8 cellular contexts compared by ENCODE assay signal in genomic region chr17:51166987-51167931, GRCh38. TPM values are rescaled to one million over a fixed set of nuclear protein-coding genes. Genes with fewer than 3 reads are reported as not detected.
DNase-seq lines count a peak whose midpoint lies in the region; ATAC-seq, FAIRE-seq and TF ChIP-seq lines count a peak whose summit lies in the region.

No MANE protein-coding gene starts in this region.

- peak; percentile 40 for TF ChIP-seq RAD21 in GM12878 (IDR thresholded peaks at IDR 0.05; ENCODE audit: insufficient read depth, low read depth, low read length)

- CTCF ChIA-PET in GM12878 (lab: Yijun Ruan, JAX) = interaction anchor here (0.9 to 5.8 kb wide), 2 partner anchors 12 to 13 kb away, joined by 3 to 35 read pairs; partner anchors contain the start of gene NME1

- ATAC-seq in GM12878 = peak; percentile 75

- peaks cover 5 to 25% of the 10 kb centered on the region in 2 experiments for H3K36me3 ChIP-seq in GM12878 (ENCODE audit: control insufficient read depth in 2 of 2, insufficient read depth in 2 of 2, low read length in 1 of 2)

- H3K27ac Mint-ChIP-seq in T-helper 2 cell treated with Interferon-gamma antibody and Interleukin-4, amounts not matched to agents 5 μg/mL and 100 μg/mL, for 36 hours = peak overlapping the region; percentile 85

- no peak for TF ChIP-seq POLR2A in GM12878 (IDR thresholded peaks at IDR 0.05; ENCODE audit: low read depth, low read length)

- H3K36me3 Mint-ChIP-seq in T-helper 2 cell treated with Interferon-gamma antibody and Interleukin-4, amounts not matched to agents 5 μg/mL and 100 μg/mL, for 36 hours (ENCODE audit: low read depth) = peaks cover 42% of the 10 kb centered on the region

- TSS peak; percentile 69 for BruUV-seq in GM12878 (replicated peaks; lab: Mats Ljungman, UMichigan)

- RAD21 ChIA-PET in GM12878 (lab: Charles Lee; ENCODE audit: unreplicated experiment) = interaction anchor here (1.5 to 1.8 kb wide), 2 partner anchors 91 to 165 kb away, joined by 4 to 5 read pairs; no protein-coding TSS in a partner anchor

- POLR2A ChIA-PET in GM12878 (lab: Charles Lee) = interaction anchor here (0.8 kb wide), 1 partner anchor 14 kb away, joined by 3 read pairs; the partner anchor contains the start of gene NME1

- H3K4me1 ChIP-seq in GM12878 (ENCODE audit: control insufficient read depth, insufficient read depth, low read length) = peaks cover 12% of the 10 kb centered on the region

- H3K79me2 ChIP-seq in GM12878 (ENCODE audit: control insufficient read depth, insufficient read depth, low read length) = peaks cover 25% of the 10 kb centered on the region

- SMC1A ChIA-PET in GM12878 (lab: Charles Lee; ENCODE audit: uncharacterized antibody, unreplicated experiment) = interaction anchor here (1.0 to 1.2 kb wide), 2 partner anchors 72 to 121 kb away, joined by 3 read pairs; no protein-coding TSS in a partner anchor

- TF ChIP-seq EP300 in GM12878 (IDR thresholded peaks at IDR 0.05; ENCODE audit: borderline replicate concordance in 1 of 2, control insufficient read depth in 1 of 2, low read depth in 2 of 2, low read length in 2 of 2) = no peak

- H3K27me3 ChIP-seq in GM12878 (replicated peaks in 1 of 2; ENCODE audit: control insufficient read depth in 2 of 2, insufficient read depth in 2 of 2, low read length in 1 of 2) = no peaks in the 10 kb centered on the region

- H3K9me3 ChIP-seq in GM12878 (replicated peaks; ENCODE audit: control insufficient read depth, insufficient read depth, low read length) = no peaks in the 10 kb centered on the region

- H2AFZ ChIP-seq in GM12878 (ENCODE audit: control insufficient read depth, low read depth, low read length) = peak overlapping the region; percentile 87

- TF ChIP-seq CTCF in GM10266 (IDR thresholded peaks at IDR 0.05; ENCODE audit: control insufficient read depth, insufficient read depth, low read depth, missing control alignments) = peak; percentile 76
- TF ChIP-seq CTCF in GM12878 (IDR thresholded peaks at IDR 0.05 in 2 of 3, conservative IDR thresholded peaks at IDR 0.05 in 1 of 3; ENCODE audit: control insufficient read depth in 2 of 3, extremely low read depth in 1 of 3, insufficient read depth in 1 of 3, low read depth in 3 of 3, low read length in 3 of 3) = peak; percentile 73 to 85 (median 75)

- in situ Hi-C loops in GM12878 (cut with MboI) = loop anchor here (10.0 kb wide), 1 partner anchor 62 kb away; no protein-coding TSS in a partner anchor

- peak overlapping the region; percentile 92 for H3K27ac ChIP-seq in GM12878 (ENCODE audit: control insufficient read depth, insufficient read depth)

- H3K4me1 Mint-ChIP-seq in T-helper 2 cell treated with Interferon-gamma antibody and Interleukin-4, amounts not matched to agents 5 μg/mL and 100 μg/mL, for 36 hours (ENCODE audit: low read depth) = peaks cover 22% of the 10 kb centered on the region

- H4K20me1 ChIP-seq in GM12878 (ENCODE audit: control insufficient read depth, insufficient read depth) = no peaks in the 10 kb centered on the region

- peak overlapping the region; percentile 93 for H3K9ac ChIP-seq in GM12878 (ENCODE audit: control insufficient read depth, insufficient read depth, low read length)

- no peaks in the 10 kb centered on the region for H3K27me3 Mint-ChIP-seq in T-helper 2 cell treated with Interferon-gamma antibody and Interleukin-4, amounts not matched to agents 5 μg/mL and 100 μg/mL, for 36 hours (ENCODE audit: low read depth)

- no peaks in the 10 kb centered on the region for H3K9me3 Mint-ChIP-seq in T-helper 2 cell treated with Interferon-gamma antibody and Interleukin-4, amounts not matched to agents 5 μg/mL and 100 μg/mL, for 36 hours

- peak; percentile 88 for FAIRE-seq in GM12878 (lab: Jason Lieb, UNC)

- peak overlapping the region; percentile 96 for H3K4me3 ChIP-seq in GM12878

- peak overlapping the region; percentile 88 for H3K4me3 Mint-ChIP-seq in T-helper 2 cell treated with Interferon-gamma antibody and Interleukin-4, amounts not matched to agents 5 μg/mL and 100 μg/mL, for 36 hours

- 7% methylated on average over 42 of the region's 42 CpGs for WGBS in GM12878 (ENCODE audit: insufficient coverage, insufficient replicate concordance, low lambda C conversion rate, missing lambda C conversion rate)

- DNase-seq in GM10266 (ENCODE audit: extremely low spot score) (peak; percentile 89), HCEC 1CT (peak; percentile 41), M059J (ENCODE audit: low read depth) (peak; percentile 27), GM12878 (ENCODE audit: low read depth, low spot score) (no peak), iPS-NIHi7 (ENCODE audit: extremely low spot score) (peak; percentile 87), foreskin melanocyte (no peak)
- DNase-seq in T-helper 2 cell treated with Interferon-gamma antibody and Interleukin-4, amounts not matched to agents 5 μg/mL and 100 μg/mL, for 36 hours (ENCODE audit: low spot score) = peak; percentile 62
- DNase-seq in stimulated activated CD4-positive, alpha-beta T cell treated with anti-CD3 and anti-CD28 coated beads, Interleukin-12 subunit alpha, Interleukin-12 subunit beta, amount 100 ng/mL, for 48 hours (ENCODE audit: low read depth in 2 of 3, low spot score in 1 of 3) = peak; percentile 44 to 58 (median 57)

- peak overlapping the region; percentile 84 for H3K4me2 ChIP-seq in GM12878 (ENCODE audit: control insufficient read depth, insufficient read depth)

- intact Hi-C loops in GM12878 (cut with micrococcal nuclease; ENCODE audit: unreplicated experiment) = loop anchor here (5.0 kb wide), 1 partner anchor 95 kb away; the partner anchor contains the start of genes MBTD1 and UTP18

RNA-seq across cellular contexts. Expression of gene NME2, which starts 1.0 kb away (rescaled TPM):
- total RNA-seq in M059J (2014; rRNA removed; shearing (Covaris generic)) = 491 and 573 TPM in 2 replicates
- total RNA-seq in GM12878 (2013; cell fraction: nucleolus; rRNA removed) = 45.7 and 48.3 TPM in 2 replicates
- total RNA-seq in GM12878 (2014; rRNA removed) (583 and 663 TPM in 2 replicates), GM12878 (2014; rRNA removed; fragmentation: Illumina TruSeq; extraction: Trizol) (555 and 589 TPM in 2 replicates), GM12878 (2021) (781 and 785 TPM in 2 replicates)
- polyA plus RNA-seq in GM12878 (2011; ENCODE audit: low read depth) = 428 TPM
- polyA plus RNA-seq in GM12878 (2011; rRNA removed) (730 and 787 TPM in 2 replicates), GM12878 (2014; fragmentation: Illumina TruSeq; extraction: Trizol) (467 and 525 TPM in 2 replicates), GM12878 (2014; fragmentation: Nextera tagmentation; extraction: Ambion mirVana) (100 to 1,000 TPM; 497 to 881 TPM), GM12878 (2014; rRNA removed) (986 and 1,114 TPM in 2 replicates), GM12878 (2016; fragmentation: Nextera tagmentation; extraction: Ambion mirVana) (1,000 to 10,000 TPM; 1,003 to 1,030 TPM)
- polyA plus RNA-seq in GM12878 (2011; cell fraction: cytosol; rRNA removed) = 682 and 865 TPM in 2 replicates
- polyA plus RNA-seq in GM12878 (2011; cell fraction: nucleus; rRNA removed) = 390 and 398 TPM in 2 replicates
- polyA plus RNA-seq in GM12878 (2012) = 802 and 867 TPM in 2 replicates
- polyA minus RNA-seq in GM12878 (2011; rRNA and poly(A)+ RNA removed) = 208 and 213 TPM in 2 replicates
- 101 and 102 TPM in 2 replicates for polyA minus RNA-seq in GM12878 (2011; cell fraction: cytosol; rRNA and poly(A)+ RNA removed)
- 38.4 and 69.5 TPM in 2 replicates for polyA minus RNA-seq in GM12878 (2011; cell fraction: nucleus; rRNA and poly(A)+ RNA removed)

RNA-seq across cellular contexts. Expression of gene NME1, which starts 13.9 kb away (rescaled TPM):
- total RNA-seq in M059J (2014; rRNA removed; shearing (Covaris generic)) = 171 and 178 TPM in 2 replicates
- 56.6 and 57.2 TPM in 2 replicates for total RNA-seq in GM12878 (2013; cell fraction: nucleolus; rRNA removed)
- total RNA-seq in GM12878 (2014; rRNA removed) (273 and 276 TPM in 2 replicates), GM12878 (2014; rRNA removed; fragmentation: Illumina TruSeq; extraction: Trizol) (297 and 328 TPM in 2 replicates), GM12878 (2021) (327 and 332 TPM in 2 replicates)
- 184 TPM for polyA plus RNA-seq in GM12878 (2011; ENCODE audit: low read depth)
- polyA plus RNA-seq in GM12878 (2011; rRNA removed) (389 and 480 TPM in 2 replicates), GM12878 (2014; fragmentation: Illumina TruSeq; extraction: Trizol) (344 and 430 TPM in 2 replicates), GM12878 (2014; fragmentation: Nextera tagmentation; extraction: Ambion mirVana) (1,000 to 10,000 TPM; 1,138 to 1,362 TPM), GM12878 (2014; rRNA removed) (392 and 402 TPM in 2 replicates), GM12878 (2016; fragmentation: Nextera tagmentation; extraction: Ambion mirVana) (100 to 1,000 TPM; 731 to 794 TPM)
- 421 and 465 TPM in 2 replicates for polyA plus RNA-seq in GM12878 (2011; cell fraction: cytosol; rRNA removed)
- polyA plus RNA-seq in GM12878 (2011; cell fraction: nucleus; rRNA removed) = 184 and 204 TPM in 2 replicates
- polyA plus RNA-seq in GM12878 (2012) = 151 and 179 TPM in 2 replicates
- polyA minus RNA-seq in GM12878 (2011; rRNA and poly(A)+ RNA removed) = 104 and 144 TPM in 2 replicates
- 22.6 and 28.2 TPM in 2 replicates for polyA minus RNA-seq in GM12878 (2011; cell fraction: cytosol; rRNA and poly(A)+ RNA removed)
- 19.2 and 30.7 TPM in 2 replicates for polyA minus RNA-seq in GM12878 (2011; cell fraction: nucleus; rRNA and poly(A)+ RNA removed)

RNA-seq across cellular contexts. Expression of gene SPAG9, which starts 46.6 kb away (rescaled TPM):
- total RNA-seq in M059J (2014; rRNA removed; shearing (Covaris generic)) = 29.9 and 43.9 TPM in 2 replicates
- 315 and 330 TPM in 2 replicates for total RNA-seq in GM12878 (2013; cell fraction: nucleolus; rRNA removed)
- total RNA-seq in GM12878 (2014; rRNA removed) = 27.6 and 31.7 TPM in 2 replicates
- 42.0 and 44.9 TPM in 2 replicates for total RNA-seq in GM12878 (2014; rRNA removed; fragmentation: Illumina TruSeq; extraction: Trizol)
- 33.2 and 35.0 TPM in 2 replicates for total RNA-seq in GM12878 (2021)
- 17.5 TPM for polyA plus RNA-seq in GM12878 (2011; ENCODE audit: low read depth)
- polyA plus RNA-seq in GM12878 (2011; rRNA removed) = 40.9 and 57.0 TPM in 2 replicates
- 18.8 and 22.0 TPM in 2 replicates for polyA plus RNA-seq in GM12878 (2011; cell fraction: cytosol; rRNA removed)
- polyA plus RNA-seq in GM12878 (2011; cell fraction: nucleus; rRNA removed) = 48.8 and 74.9 TPM in 2 replicates
- polyA plus RNA-seq in GM12878 (2012) = 26.3 and 31.1 TPM in 2 replicates
- 34.6 and 41.4 TPM in 2 replicates for polyA plus RNA-seq in GM12878 (2014; fragmentation: Illumina TruSeq; extraction: Trizol)
- 1 to 10 TPM; 6.6 to 6.8 TPM for polyA plus RNA-seq in GM12878 (2014; fragmentation: Nextera tagmentation; extraction: Ambion mirVana)
- polyA plus RNA-seq in GM12878 (2014; rRNA removed) = 20.3 and 22.2 TPM in 2 replicates
- polyA plus RNA-seq in GM12878 (2016; fragmentation: Nextera tagmentation; extraction: Ambion mirVana) = 10 to 100 TPM; 12.4 to 13.3 TPM
- polyA minus RNA-seq in GM12878 (2011; rRNA and poly(A)+ RNA removed) = 94.6 and 136 TPM in 2 replicates
- 28.5 and 34.7 TPM in 2 replicates for polyA minus RNA-seq in GM12878 (2011; cell fraction: cytosol; rRNA and poly(A)+ RNA removed)
- polyA minus RNA-seq in GM12878 (2011; cell fraction: nucleus; rRNA and poly(A)+ RNA removed) = 57.9 and 70.4 TPM in 2 replicates

Comparison
In these comparisons a context has a peak if more than half of its experiments do, and no peak if none do; other contexts are left out.
1. DNase-seq: peak in GM10266 (single experiment), HCEC 1CT (single experiment), M059J (single experiment), T-helper 2 cell treated with Interferon-gamma antibody and Interleukin-4, amounts not matched to agents 5 μg/mL and 100 μg/mL, for 36 hours (single experiment), iPS-NIHi7 (single experiment) and stimulated activated CD4-positive, alpha-beta T cell treated with anti-CD3 and anti-CD28 coated beads, Interleukin-12 subunit alpha, Interleukin-12 subunit beta, amount 100 ng/mL, for 48 hours (3 of 3); none in GM12878 (single experiment) and foreskin melanocyte (single experiment).